In the genomic region with DNA sequence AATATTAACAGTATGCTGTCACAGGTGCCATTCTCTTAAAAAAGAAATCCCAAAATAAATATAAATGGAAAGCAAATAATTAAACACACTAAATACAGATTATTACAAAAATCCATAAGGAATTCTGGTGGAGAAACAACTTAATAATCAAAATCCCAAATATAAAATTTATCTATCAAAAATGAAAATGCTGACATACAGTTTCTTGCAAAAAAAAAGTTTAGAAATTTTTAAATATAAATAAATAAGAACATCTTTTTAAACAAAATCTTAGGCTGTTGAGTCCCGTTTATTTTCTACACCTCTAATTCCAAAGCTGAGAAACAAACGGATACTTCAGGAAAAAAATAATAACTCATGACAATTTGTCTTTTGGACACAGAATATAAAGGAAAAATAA, we compare ENCODE assay signal across 2 cellular contexts.
A peak's percentile ranks its signal among the peaks of the same experiment; 100 is the strongest.
DNase-seq lines count a peak whose midpoint lies in the region; ATAC-seq, FAIRE-seq and TF ChIP-seq lines count a peak whose summit lies in the region.
"Not testable (repeated sequence)": the region's sequence is repeated elsewhere in the genome, so short reads cannot be mapped to it uniquely, and the experiment has no call there.

No MANE protein-coding gene starts in this region.

- not testable (repeated sequence) for H3K4me1 ChIP-seq in K562 (replicated peaks in 1 of 2; ENCODE audit: control insufficient read depth in 2 of 2, insufficient read depth in 2 of 2, low read length in 2 of 2)

- not testable (repeated sequence) for H3K9ac ChIP-seq in K562 (ENCODE audit: insufficient read depth in 1 of 2, low read depth in 2 of 2, low read length in 2 of 2)

- H3K79me2 ChIP-seq in K562 (ENCODE audit: control insufficient read depth, insufficient read depth, low read length): not testable (repeated sequence)

- not testable (repeated sequence) for H3K36me3 ChIP-seq in K562 (ENCODE audit: control insufficient read depth, insufficient read depth, low read length)

- DNase-seq in K562 (ENCODE audit: extremely low read depth in 1 of 4, low spot score in 3 of 4); frontal cortex (ENCODE audit: low spot score in 2 of 2): not testable (repeated sequence)

- not testable (repeated sequence) for H3K9me1 ChIP-seq in K562 (ENCODE audit: control insufficient read depth, insufficient read depth, low read length)

- not testable (repeated sequence) for H3K4me2 ChIP-seq in K562 (ENCODE audit: insufficient read depth, low read length)

- not testable (repeated sequence) for TF ChIP-seq RAD21 in K562 (CRISPR knock-in tag; conservative IDR thresholded peaks at IDR 0.05 in 1 of 2, IDR thresholded peaks at IDR 0.05 in 1 of 2)

- not testable (repeated sequence) for TF ChIP-seq EP300 in K562 (IDR thresholded peaks at IDR 0.05; ENCODE audit: low read length)

- POLR2A ChIA-PET in K562 (lab: Yijun Ruan, JAX): not testable (repeated sequence)

- 17% methylated on average over 2 of the region's 2 CpGs for WGBS in K562 (ENCODE audit: insufficient coverage, low coverage, missing lambda C conversion rate)

- ATAC-seq in K562: not testable (repeated sequence)

- not testable (repeated sequence) for TF ChIP-seq POLR2A in K562 (conservative IDR thresholded peaks at IDR 0.05)

- not testable (repeated sequence) for TF ChIP-seq CTCF in K562 (IDR thresholded peaks at IDR 0.05 in 2 of 3, conservative IDR thresholded peaks at IDR 0.05 in 1 of 3; ENCODE audit: insufficient read depth in 2 of 3, low read depth in 1 of 3, low read length in 3 of 3)

- not testable (repeated sequence) for H4K20me1 ChIP-seq in K562 (replicated peaks; ENCODE audit: control insufficient read depth, insufficient read depth, low read length)

- H3K9me3 ChIP-seq in K562 (replicated peaks; ENCODE audit: control insufficient read depth, insufficient read depth, low read depth, low read length): not testable (repeated sequence)

- in situ Hi-C loops in K562 (cut with MboI): not testable (repeated sequence)

- H3K4me3 ChIP-seq in K562: not testable (repeated sequence)

- CTCF ChIA-PET in K562 (lab: Yijun Ruan, JAX; ENCODE audit: low intra/inter-chr PET ratio): not testable (repeated sequence)

- H3K27ac ChIP-seq in K562 (ENCODE audit: extremely low read depth, low read depth, low read length): not testable (repeated sequence)

- FAIRE-seq in K562 (lab: Jason Lieb, UNC): not testable (repeated sequence)
- peak; percentile 44 for FAIRE-seq in frontal cortex (lab: Jason Lieb, UNC)

- H3K27me3 ChIP-seq in K562 (ENCODE audit: control insufficient read depth in 2 of 2, insufficient read depth in 2 of 2, low read length in 2 of 2): not testable (repeated sequence)

- H2AFZ ChIP-seq in K562 (ENCODE audit: low read depth, low read length): not testable (repeated sequence)

- BruUV-seq in K562 (replicated peaks; lab: Mats Ljungman, UMichigan): not testable (repeated sequence)

- intact Hi-C loops in K562 (cut with micrococcal nuclease): not testable (repeated sequence)

TF ChIP-seq in K562, 482 proteins besides CTCF, POLR2A, EP300 and RAD21:
- TF ChIP-seq ZNF316 (IDR thresholded peaks at IDR 0.05) (peak; percentile 76), C11orf30 (IDR thresholded peaks at IDR 0.05; ENCODE audit: low read depth) (peak; percentile 57; the same call in 1 of the 2 replicates)
